ENCODE assay signal across 10 cellular contexts in the genomic region with DNA sequence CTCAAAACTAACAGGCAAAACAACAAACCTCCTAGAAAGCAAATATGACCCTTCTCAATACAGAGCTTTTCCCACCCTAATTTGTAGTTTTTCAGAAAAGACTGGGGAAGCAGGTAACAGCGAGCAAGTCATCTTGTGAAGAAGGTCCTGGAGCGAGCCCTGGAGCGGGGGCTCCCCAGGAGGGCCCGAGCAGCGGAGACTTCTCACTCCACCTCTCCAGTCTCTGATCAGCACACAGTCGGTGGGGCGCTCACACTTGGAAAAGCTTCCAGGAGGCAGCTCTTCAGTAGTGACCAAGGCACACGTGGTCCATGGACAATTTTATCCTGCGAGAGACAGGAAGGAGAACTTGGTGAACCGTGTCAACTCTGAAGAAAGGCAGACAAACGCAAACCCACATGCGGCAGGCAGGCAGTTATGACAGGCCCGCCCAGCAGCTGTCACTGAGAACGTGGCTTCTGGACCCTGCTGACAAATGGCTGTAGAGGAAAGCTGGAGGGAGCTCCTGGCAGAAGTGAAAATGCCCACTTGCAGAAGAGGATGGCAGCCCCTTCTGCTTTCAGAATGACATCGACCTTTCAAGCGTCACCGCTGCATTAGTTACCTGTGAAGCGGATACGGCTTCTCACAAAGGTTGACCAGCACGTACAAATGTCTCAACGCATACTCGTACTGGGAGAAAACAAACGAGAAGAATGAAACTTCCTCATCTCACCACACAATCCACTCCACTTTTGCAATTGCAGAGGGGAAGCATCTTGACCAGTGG. TPM values are rescaled to one million over a fixed set of nuclear protein-coding genes. Genes with fewer than 3 reads are reported as not detected.
DNase-seq lines count a peak whose midpoint lies in the region; ATAC-seq, FAIRE-seq and TF ChIP-seq lines count a peak whose summit lies in the region.
"Had no signal": no experiment of that assay in that cellular context is flagged by ENCODE, and none has a peak within 500 bp of the region (broad histone marks: within the 10 kb centered on the region; RNA-seq: fewer than 3 reads in every experiment).

No MANE protein-coding gene starts in this region.

- no peak overlapping the region for H3K9ac ChIP-seq in H1 (replicated peaks in 1 of 4; ENCODE audit: extremely low read depth in 1 of 4, low read depth in 3 of 4, low read length in 3 of 4)

- H4K8ac ChIP-seq in H1 (ENCODE audit: extremely low read depth, insufficient read depth, low read length) = peak overlapping the region; percentile 46; the same call in 1 of the 2 replicates

- no peak overlapping the region for H2BK5ac ChIP-seq in H1 (ENCODE audit: low read depth, low read length)

- DNase-seq in CD14-positive monocyte (ENCODE audit: low spot score) = peak; percentile 94
- DNase-seq in H1 (ENCODE audit: low read depth in 1 of 2, low spot score in 2 of 2) = no peak
- no peak for DNase-seq in cortex of kidney (lab: John Stamatoyannopoulos, UW)
- DNase-seq in amniotic stem cell (lab: John Stamatoyannopoulos, UW) = no peak
- DNase-seq in NCI-H187 treated with DMSO at 0.1 percent for 48 hours (lab: John Stamatoyannopoulos, UW) = no peak
- DNase-seq in DMS53 treated with DMSO at 0.1 percent for 48 hours (lab: John Stamatoyannopoulos, UW; ENCODE audit: unreplicated experiment) = no peak
- DNase-seq: CD4-positive, CD25-positive, alpha-beta regulatory T cell; RPMI8226 had no signal

- TF ChIP-seq RAD21 in H1 (IDR thresholded peaks at IDR 0.05 in 1 of 2, conservative IDR thresholded peaks at IDR 0.05 in 1 of 2; ENCODE audit: low read depth in 2 of 2, low read length in 2 of 2) = no peak

- H3K18ac ChIP-seq in H1 (ENCODE audit: extremely low read depth, low read length) = no peak overlapping the region

- H3K27me3 Mint-ChIP-seq in CD14-positive monocyte (ENCODE audit: low read depth in 3 of 3) = peaks cover 2% of the 10 kb centered on the region in 3 donors

- no peak overlapping the region for H2AK5ac ChIP-seq in H1 (ENCODE audit: low read depth, low read length)

- no peak overlapping the region for H3K4me3 ChIP-seq in H1 (ENCODE audit: extremely low read depth in 1 of 4, insufficient read depth in 2 of 4, low read depth in 3 of 4, low read length in 4 of 4)

- H3K36me3 Mint-ChIP-seq in CD14-positive monocyte = peaks cover 0 to 2% of the 10 kb centered on the region in 2 donors

- H3K36me3 ChIP-seq in H1 (ENCODE audit: control insufficient read depth in 2 of 4, insufficient read depth in 4 of 4, low read length in 3 of 4) = peaks cover 0 to 16% (median 1%) of the 10 kb centered on the region in 4 experiments; a peak in 5 of 8 replicates

- no peak overlapping the region for H3K56ac ChIP-seq in H1 (replicated peaks; ENCODE audit: insufficient read length, low read depth, low read length)

- no peaks in the 10 kb centered on the region for H3K79me1 ChIP-seq in H1 (ENCODE audit: low read depth, low read length)

- no peak overlapping the region for H3K23ac ChIP-seq in H1 (ENCODE audit: insufficient read length)

- no peaks in the 10 kb centered on the region for H3K23me2 ChIP-seq in H1 (ENCODE audit: low read depth, low read length)

- ATAC-seq in GM19455 (IDR thresholded peaks at IDR 0.05; ENCODE audit: unreplicated experiment) (peak; percentile 97), HG03354 (IDR thresholded peaks at IDR 0.05; ENCODE audit: poor library complexity, severe bottlenecking, unreplicated experiment) (peak; percentile 98)

- H2BK20ac ChIP-seq in H1 (ENCODE audit: low read length) = no peak overlapping the region

- H3K4ac ChIP-seq in H1 (replicated peaks; ENCODE audit: insufficient read length, low read depth, low read length) = no peak overlapping the region

- CTCF ChIA-PET in H1 (lab: Charles Lee; ENCODE audit: partially characterized antibody) = interaction anchor here (1.2 to 2.1 kb wide), 4 partner anchors 9 to 17 kb away, joined by 3 to 5 read pairs (median 4); no protein-coding TSS in a partner anchor

- no peak overlapping the region for H4K91ac ChIP-seq in H1 (replicated peaks; ENCODE audit: insufficient read length, low read length)

- H2BK12ac ChIP-seq in H1 (ENCODE audit: low read depth, low read length) = no peak overlapping the region

- peaks cover 58% of the 10 kb centered on the region for H3K4me1 Mint-ChIP-seq in CD14-positive monocyte
- H3K4me1 Mint-ChIP-seq: CD4-positive, CD25-positive, alpha-beta regulatory T cell had no signal

- no peak for TF ChIP-seq POLR2A in H1 (IDR thresholded peaks at IDR 0.05; ENCODE audit: control extremely low read depth in 1 of 2, low read depth in 2 of 2, low read length in 2 of 2)

- TF ChIP-seq EP300 in H1 (IDR thresholded peaks at IDR 0.05; ENCODE audit: borderline replicate concordance in 1 of 2, low read depth in 2 of 2, low read length in 2 of 2) = no peak

- no peaks in the 10 kb centered on the region for H3K9me3 ChIP-seq in H1 (ENCODE audit: insufficient read depth in 2 of 2, low read depth in 1 of 2, low read length in 1 of 2)

- 92% methylated on average over 23 of the region's 23 CpGs; no CpG with 5 or more reads in 1 of the 2 experiments for WGBS in H1 (ENCODE audit: extremely low coverage in 1 of 2, insufficient coverage in 1 of 2, insufficient read length in 1 of 2, insufficient replicate concordance in 2 of 2, low coverage in 1 of 2, low lambda C conversion rate in 2 of 2, missing lambda C conversion rate in 1 of 2), 2 experiments

- TF ChIP-seq CTCF in CD14-positive monocyte (IDR thresholded peaks at IDR 0.05) (no peak), H1 (IDR thresholded peaks at IDR 0.05; ENCODE audit: control extremely low read depth in 1 of 3, insufficient read depth in 1 of 3, low read depth in 1 of 3, low read length in 3 of 3) (no peak)

- peaks cover 0 to 3% (median 0%) of the 10 kb centered on the region in 7 donors for H3K9me3 Mint-ChIP-seq in CD14-positive monocyte
- H3K9me3 Mint-ChIP-seq: CD4-positive, CD25-positive, alpha-beta regulatory T cell had no signal

- H3K27me3 ChIP-seq in H1 (replicated peaks in 1 of 4; ENCODE audit: control insufficient read depth in 3 of 4, extremely low read depth in 1 of 4, insufficient read depth in 3 of 4, low read length in 3 of 4) = no peaks in the 10 kb centered on the region

- no peak overlapping the region for H3K27ac ChIP-seq in H1 (ENCODE audit: low read depth, low read length)

- no peak overlapping the region for H2AFZ ChIP-seq in H1 (ENCODE audit: low read length)

- no peak for FAIRE-seq in H1 (lab: Jason Lieb, UNC)

- no peak overlapping the region for H3K14ac ChIP-seq in H1 (ENCODE audit: insufficient read length)

- H2BK15ac ChIP-seq in H1 (ENCODE audit: low read length) = no peak overlapping the region

- peak overlapping the region; percentile 78 to 98 (median 96) for H3K27ac Mint-ChIP-seq in CD14-positive monocyte

- no peaks in the 10 kb centered on the region for H4K20me1 ChIP-seq in H1 (replicated peaks in 1 of 2; ENCODE audit: control insufficient read depth in 1 of 2, insufficient read depth in 2 of 2, low read length in 2 of 2)

- no peaks in the 10 kb centered on the region for H3K4me1 ChIP-seq in H1 (replicated peaks in 1 of 4; ENCODE audit: control insufficient read depth in 3 of 4, insufficient read depth in 4 of 4, low read length in 3 of 4)

- peak overlapping the region; percentile 37 to 76 for H3K4me3 Mint-ChIP-seq in CD14-positive monocyte
- H3K4me3 Mint-ChIP-seq: CD4-positive, CD25-positive, alpha-beta regulatory T cell had no signal

- intact Hi-C loops in CD14-positive monocyte (cut with micrococcal nuclease) = no loop called here

- H3K79me2 ChIP-seq in H1 (ENCODE audit: control insufficient read depth in 1 of 2, insufficient read depth in 2 of 2, low read length in 2 of 2) = no peaks in the 10 kb centered on the region

- POLR2A ChIA-PET in H1 (lab: Charles Lee; ENCODE audit: partially characterized antibody) = no interaction called here

- no peak overlapping the region for H3K4me2 ChIP-seq in H1 (ENCODE audit: insufficient read depth in 1 of 2, low read depth in 2 of 2, low read length in 2 of 2)

- no peak overlapping the region for H2BK120ac ChIP-seq in H1 (replicated peaks; ENCODE audit: low read depth, low read length)

- no peak overlapping the region for H4K5ac ChIP-seq in H1 (ENCODE audit: insufficient read length, low read depth, low read length)

TF ChIP-seq in H1, 55 proteins besides CTCF, POLR2A, EP300 and RAD21 (continues in another document):
- TF ChIP-seq CHD1 (IDR thresholded peaks at IDR 0.05; ENCODE audit: low read depth, low read length) = no peak
- TF ChIP-seq EZH2 (IDR thresholded peaks at IDR 0.05; ENCODE audit: low read depth, low read length, severe bottlenecking) = no peak
- TF ChIP-seq POLR2AphosphoS5 (IDR thresholded peaks at IDR 0.05; ENCODE audit: low read depth, low read length) = no peak
- no peak for TF ChIP-seq SP1 (IDR thresholded peaks at IDR 0.05; ENCODE audit: low read depth, low read length)
- no peak for TF ChIP-seq GTF2F1 (IDR thresholded peaks at IDR 0.05; ENCODE audit: borderline replicate concordance, low read depth, low read length)
- TF ChIP-seq, protein P1, sequence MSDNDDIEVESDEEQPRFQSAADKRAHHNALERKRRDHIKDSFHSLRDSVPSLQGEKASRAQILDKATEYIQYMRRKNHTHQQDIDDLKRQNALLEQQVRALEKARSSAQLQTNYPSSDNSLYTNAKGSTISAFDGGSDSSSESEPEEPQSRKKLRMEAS (IDR thresholded peaks at IDR 0.05) = no peak
- TF ChIP-seq TAF7 (optimal IDR thresholded peaks at IDR 0.05; ENCODE audit: borderline replicate concordance, low read depth, low read length) = no peak
- no peak for TF ChIP-seq JUND (IDR thresholded peaks at IDR 0.05; ENCODE audit: low read length)
- no peak for TF ChIP-seq EGR1 (IDR thresholded peaks at IDR 0.05; ENCODE audit: borderline replicate concordance, low read depth, low read length)
- TF ChIP-seq GABPA (IDR thresholded peaks at IDR 0.05; ENCODE audit: borderline replicate concordance, insufficient read depth, low read length) = no peak

RNA-seq across cellular contexts. Expression of a gene that starts 44.2 kb away (rescaled TPM):
- 1 to 10 TPM; 1.7 to 3.3 TPM for polyA plus RNA-seq in CD14-positive monocyte
- 57.4 and 57.9 TPM in 2 replicates for total RNA-seq in H1 (2021; fragmentation: NEBNext Ultra II Directional; extraction: Animal tissue kit (Norgen Biotek cat#: 25700))
- 83.4 and 89.6 TPM in 2 replicates for polyA plus RNA-seq in H1 (2011; rRNA removed)
- polyA plus RNA-seq in H1 (2011; cell fraction: cytosol; rRNA removed) = 114 TPM
- 95.3 TPM for polyA plus RNA-seq in H1 (2011; cell fraction: nucleus; rRNA removed)
- 52.3 to 77.7 TPM (median 65.0 TPM) in 4 replicates for polyA plus RNA-seq in H1 (2012, experiment 1 of 2)
- 49.0 TPM for polyA plus RNA-seq in H1 (2012, experiment 2 of 2)
- 108 TPM for polyA plus RNA-seq in H1 (2013, experiment 1 of 2)
- 103 TPM for polyA plus RNA-seq in H1 (2013, experiment 2 of 2)
- polyA minus RNA-seq in H1 (2011; rRNA and poly(A)+ RNA removed) = 66.7 and 85.0 TPM in 2 replicates
- polyA minus RNA-seq in H1 (2011; cell fraction: cytosol; rRNA and poly(A)+ RNA removed) = 30.8 TPM
- 32.2 TPM for polyA minus RNA-seq in H1 (2011; cell fraction: nucleus; rRNA and poly(A)+ RNA removed)

Comparison
In these comparisons a context has a peak if more than half of its experiments do, and no peak if none do; other contexts are left out.
1. RNA of a gene that starts 44.2 kb away (polyA plus RNA-seq): 49.0 to 114 TPM in H1; 1.7 to 3.3 TPM in CD14-positive monocyte; every median in the first group is over 10 times any median in the second.